ENCODE assay signal across 15 cellular contexts in genomic region chr6:27141013-27141412, GRCh38.
DNase-seq lines count a peak whose midpoint lies in the region; ATAC-seq and TF ChIP-seq lines count a peak whose summit lies in the region.
"Had no signal": no experiment of that assay in that cellular context is flagged by ENCODE, and none has a peak within 500 bp of the region (broad histone marks: within the 10 kb centered on the region; RNA-seq: fewer than 3 reads in every experiment).

No MANE protein-coding gene starts in this region.

- H3K4me1 Mint-ChIP-seq in activated T-helper 1 cell treated with anti-CD3 and anti-CD28 coated beads, Interleukin-12 subunit alpha, Interleukin-12 subunit beta, Interleukin-2, Interleukin-4 antibody, amounts not matched to agents 30 ng/mL and 10 ng/mL and 1 ng/mL, durations not matched to agents 14 hours and 24 hours and 36 hours (ENCODE audit: low read depth), result peaks cover 40% of the 10 kb centered on the region
- peaks cover 44% of the 10 kb centered on the region for H3K4me1 Mint-ChIP-seq in mesothelial cell of epicardium

- ATAC-seq in DND-41 (ENCODE audit: insufficient read depth, low read depth), result no peak
- ATAC-seq in GM21825 (IDR thresholded peaks at IDR 0.05; ENCODE audit: unreplicated experiment), result no peak
- ATAC-seq in GM18873 (IDR thresholded peaks at IDR 0.05; ENCODE audit: low FRiP score, unreplicated experiment), result no peak
- ATAC-seq in HG02938 (IDR thresholded peaks at IDR 0.05; ENCODE audit: unreplicated experiment), result no peak

- H3K27ac ChIP-seq in DND-41 (ENCODE audit: low read length) (peak overlapping the region; percentile 99), HUES6 (ENCODE audit: low read depth, low read length) (no peak overlapping the region; the same call in 1 of the 2 replicates)
- H3K27ac ChIP-seq: neutrophil, stomach had no signal

- H2AFZ ChIP-seq in DND-41 (ENCODE audit: low read depth, low read length), result no peak overlapping the region

- peak overlapping the region; percentile 93 for H3K27ac Mint-ChIP-seq in activated T-helper 1 cell treated with anti-CD3 and anti-CD28 coated beads, Interleukin-12 subunit alpha, Interleukin-12 subunit beta, Interleukin-2, Interleukin-4 antibody, amounts not matched to agents 30 ng/mL and 10 ng/mL and 1 ng/mL, durations not matched to agents 14 hours and 24 hours and 36 hours
- peak overlapping the region; percentile 79 for H3K27ac Mint-ChIP-seq in mesothelial cell of epicardium

- DNase-seq in DND-41 (no peak), mesothelial cell of epicardium (ENCODE audit: low spot score in 2 of 2, unreplicated experiment in 2 of 2) (no peak), GM13977 (ENCODE audit: low spot score) (no peak)
- no peak for DNase-seq in activated T-helper 1 cell treated with anti-CD3 and anti-CD28 coated beads, Interleukin-12 subunit alpha, Interleukin-12 subunit beta, Interleukin-2, Interleukin-4 antibody, amounts not matched to agents 30 ng/mL and 10 ng/mL and 1 ng/mL, durations not matched to agents 14 hours and 24 hours and 36 hours (ENCODE audit: low spot score)
- DNase-seq: DMS79; HCEC 1CT; NCI-H1694 treated with DMSO at 0.1 percent for 48 hours; Peyer's patch; stimulated activated CD4-positive, alpha-beta T cell treated with anti-CD3 and anti-CD28 coated beads, Interleukin-15, amount 100 ng/mL, for 24 hours; stomach had no signal

- intact Hi-C loops in activated T-helper 1 cell treated with anti-CD3 and anti-CD28 coated beads, Interleukin-12 subunit alpha, Interleukin-12 subunit beta, Interleukin-2, Interleukin-4 antibody, amounts not matched to agents 30 ng/mL and 10 ng/mL and 1 ng/mL, durations not matched to agents 14 hours and 24 hours and 36 hours (cut with micrococcal nuclease), result loop anchor here (2.0 to 10.0 kb wide), 2 partner anchors 16 to 994 kb away; no protein-coding TSS in a partner anchor

- in situ Hi-C loops in GM13977 (cut with MboI; ENCODE audit: low pct_unique_long_range_greater_than_20kb, low sequenced_read_pairs, unreplicated experiment), result no loop called here

- peak overlapping the region; percentile 96 for H3K4me3 Mint-ChIP-seq in activated T-helper 1 cell treated with anti-CD3 and anti-CD28 coated beads, Interleukin-12 subunit alpha, Interleukin-12 subunit beta, Interleukin-2, Interleukin-4 antibody, amounts not matched to agents 30 ng/mL and 10 ng/mL and 1 ng/mL, durations not matched to agents 14 hours and 24 hours and 36 hours
- H3K4me3 Mint-ChIP-seq in mesothelial cell of epicardium, result peak overlapping the region; percentile 35

- H3K4me2 ChIP-seq in DND-41 (ENCODE audit: insufficient read depth, low read length), result peak overlapping the region; percentile 64

- no peaks in the 10 kb centered on the region for H3K9me3 Mint-ChIP-seq in activated T-helper 1 cell treated with anti-CD3 and anti-CD28 coated beads, Interleukin-12 subunit alpha, Interleukin-12 subunit beta, Interleukin-2, Interleukin-4 antibody, amounts not matched to agents 30 ng/mL and 10 ng/mL and 1 ng/mL, durations not matched to agents 14 hours and 24 hours and 36 hours
- no peaks in the 10 kb centered on the region for H3K9me3 Mint-ChIP-seq in mesothelial cell of epicardium

- H3K36me3 Mint-ChIP-seq in activated T-helper 1 cell treated with anti-CD3 and anti-CD28 coated beads, Interleukin-12 subunit alpha, Interleukin-12 subunit beta, Interleukin-2, Interleukin-4 antibody, amounts not matched to agents 30 ng/mL and 10 ng/mL and 1 ng/mL, durations not matched to agents 14 hours and 24 hours and 36 hours (ENCODE audit: low read depth), result peaks cover 3% of the 10 kb centered on the region
- H3K36me3 Mint-ChIP-seq in mesothelial cell of epicardium, result no peaks in the 10 kb centered on the region

- no peaks in the 10 kb centered on the region for H4K20me1 ChIP-seq in DND-41 (ENCODE audit: insufficient read depth, low read length)

- peaks cover 5% of the 10 kb centered on the region; the same call in 1 of the 2 replicates for H3K36me3 ChIP-seq in DND-41 (ENCODE audit: insufficient read depth, low read length)
- no peaks in the 10 kb centered on the region for H3K36me3 ChIP-seq in HUES6 (ENCODE audit: control insufficient read depth, insufficient read depth, low read length)
- H3K36me3 ChIP-seq: Peyer's patch had no signal

- H3K4me1 ChIP-seq in DND-41 (ENCODE audit: insufficient read depth, low read length), result peaks cover 71% of the 10 kb centered on the region
- peaks cover 28% of the 10 kb centered on the region for H3K4me1 ChIP-seq in HUES6 (ENCODE audit: control insufficient read depth, insufficient read depth, low read length)

- H3K27me3 Mint-ChIP-seq in activated T-helper 1 cell treated with anti-CD3 and anti-CD28 coated beads, Interleukin-12 subunit alpha, Interleukin-12 subunit beta, Interleukin-2, Interleukin-4 antibody, amounts not matched to agents 30 ng/mL and 10 ng/mL and 1 ng/mL, durations not matched to agents 14 hours and 24 hours and 36 hours (ENCODE audit: insufficient read depth), result no peaks in the 10 kb centered on the region
- H3K27me3 Mint-ChIP-seq in mesothelial cell of epicardium (ENCODE audit: low read depth), result no peaks in the 10 kb centered on the region

- TF ChIP-seq CTCF in DND-41 (IDR thresholded peaks at IDR 0.05; ENCODE audit: borderline replicate concordance, extremely low read depth, low read length, poor library complexity, severe bottlenecking) (no peak), mesothelial cell of epicardium (IDR thresholded peaks at IDR 0.05; ENCODE audit: unreplicated experiment) (no peak), GM13977 (IDR thresholded peaks at IDR 0.05; ENCODE audit: extremely low read depth, insufficient read depth, missing control alignments) (no peak)

- no peaks in the 10 kb centered on the region for H3K9me3 ChIP-seq in DND-41 (ENCODE audit: insufficient read depth, low read length, severe bottlenecking)
- no peaks in the 10 kb centered on the region for H3K9me3 ChIP-seq in HUES6 (ENCODE audit: control insufficient read depth, insufficient read depth, low read depth, low read length)
- H3K9me3 ChIP-seq: neutrophil, Peyer's patch, stomach had no signal

- no peaks in the 10 kb centered on the region for H3K27me3 ChIP-seq in DND-41 (ENCODE audit: insufficient read depth, low read length, poor library complexity)
- H3K27me3 ChIP-seq in HUES6 (ENCODE audit: control insufficient read depth, insufficient read depth, low read length), result no peaks in the 10 kb centered on the region
- H3K27me3 ChIP-seq: neutrophil, Peyer's patch had no signal

- H3K79me2 ChIP-seq in DND-41 (ENCODE audit: insufficient read depth, low read length), result peaks cover 81% of the 10 kb centered on the region

- H3K4me3 ChIP-seq in DND-41 (ENCODE audit: low read depth in 1 of 2, low read length in 2 of 2), result peak overlapping the region; percentile 14 to 52; a peak in 3 of 4 replicates
- peak overlapping the region; percentile 56 for H3K4me3 ChIP-seq in HUES6 (ENCODE audit: low read depth, low read length)
- H3K4me3 ChIP-seq: stomach had no signal

- H3K9ac ChIP-seq in DND-41 (ENCODE audit: low read depth, low read length), result peak overlapping the region; percentile 94
- H3K9ac ChIP-seq in HUES6 (ENCODE audit: low read length), result peak overlapping the region; percentile 52
